Comparison of ENCODE assay signal across 15 cellular contexts in the genomic region with DNA sequence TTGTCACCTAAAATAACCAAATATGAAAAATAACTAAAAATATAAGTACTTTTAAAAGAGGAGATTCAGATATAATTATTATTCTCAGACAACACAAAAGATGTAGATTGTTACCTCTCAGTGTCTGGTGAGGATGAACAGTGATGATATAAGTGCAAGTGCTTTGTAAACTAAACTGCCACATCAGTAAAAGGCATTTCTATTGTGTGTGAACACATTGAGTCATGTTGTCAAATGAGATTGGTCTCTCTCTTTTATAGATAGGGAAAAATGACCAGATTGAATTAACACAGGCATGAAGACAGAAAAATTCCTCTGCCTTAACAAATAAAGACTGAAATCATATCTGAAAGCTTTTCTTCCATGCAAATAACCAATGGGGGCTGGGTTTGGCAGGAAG.
DNase-seq lines count a peak whose midpoint lies in the region; ATAC-seq and TF ChIP-seq lines count a peak whose summit lies in the region.
"Had no signal": no experiment of that assay in that cellular context is flagged by ENCODE, and none has a peak within 500 bp of the region (broad histone marks: within the 10 kb centered on the region; RNA-seq: fewer than 3 reads in every experiment).

No MANE protein-coding gene starts in this region.

- H3K4me3 Mint-ChIP-seq in MCF 10A (ENCODE audit: unreplicated experiment): no peak overlapping the region
- H3K4me3 Mint-ChIP-seq: B cell; CD4-positive, alpha-beta T cell had no signal

- no peaks in the 10 kb centered on the region for H4K20me1 ChIP-seq in PC-3 (ENCODE audit: low read length)

- H2BK15ac ChIP-seq in neuronal stem cell (ENCODE audit: low read length): no peak overlapping the region

- no peak overlapping the region for H2AK5ac ChIP-seq in neuronal stem cell (ENCODE audit: low read depth, low read length)

- H3K36me3 ChIP-seq in PC-3 (ENCODE audit: low read depth, low read length) (no peaks in the 10 kb centered on the region), neuronal stem cell (replicated peaks in 1 of 2; ENCODE audit: control insufficient read depth in 2 of 2, insufficient read depth in 2 of 2, low read length in 2 of 2) (no peaks in the 10 kb centered on the region), tibial nerve (no peaks in the 10 kb centered on the region)
- H3K36me3 ChIP-seq: HAP-1 had no signal

- H2BK5ac ChIP-seq in neuronal stem cell (ENCODE audit: low read length): no peak overlapping the region

- H3K4ac ChIP-seq in neuronal stem cell (ENCODE audit: low read length): no peak overlapping the region

- no peaks in the 10 kb centered on the region for H3K9me3 Mint-ChIP-seq in MCF 10A (ENCODE audit: unreplicated experiment)
- H3K9me3 Mint-ChIP-seq: CD4-positive, alpha-beta T cell had no signal

- H3K27ac Mint-ChIP-seq in MCF 10A (ENCODE audit: low read depth, unreplicated experiment): no peak overlapping the region
- H3K27ac Mint-ChIP-seq: B cell; CD4-positive, alpha-beta T cell had no signal

- H3K4me1 ChIP-seq in PC-3 (ENCODE audit: insufficient read depth, low read length) (no peaks in the 10 kb centered on the region), neuronal stem cell (ENCODE audit: control insufficient read depth in 2 of 2, insufficient read depth in 1 of 2, low read depth in 1 of 2, low read length in 2 of 2) (peaks cover 2 to 4% of the 10 kb centered on the region in 2 donors), tibial nerve (no peaks in the 10 kb centered on the region)

- H4K8ac ChIP-seq in neuronal stem cell (ENCODE audit: low read depth, low read length): no peak overlapping the region

- H3K18ac ChIP-seq in neuronal stem cell (ENCODE audit: low read length): no peak overlapping the region

- H2AFZ ChIP-seq in PC-3 (ENCODE audit: low read length) (no peak overlapping the region), neuronal stem cell (ENCODE audit: low read length) (peak overlapping the region; percentile 10)

- no peak for TF ChIP-seq EP300 in tibial nerve (IDR thresholded peaks at IDR 0.05)

- H3K9me3 ChIP-seq in PC-3 (ENCODE audit: low read length) (no peaks in the 10 kb centered on the region), neuronal stem cell (replicated peaks in 1 of 2; ENCODE audit: control insufficient read depth in 2 of 2, insufficient read depth in 1 of 2, low read depth in 1 of 2, low read length in 2 of 2) (no peaks in the 10 kb centered on the region), tibial nerve (no peaks in the 10 kb centered on the region)
- H3K9me3 ChIP-seq: HAP-1 had no signal

- H3K27ac ChIP-seq in PC-3 (ENCODE audit: low read length) (no peak overlapping the region), neuronal stem cell (replicated peaks; ENCODE audit: low read length) (no peak overlapping the region), tibial nerve (no peak overlapping the region)

- H3K4me2 ChIP-seq in PC-3 (ENCODE audit: low read length): no peak overlapping the region
- H3K4me2 ChIP-seq in neuronal stem cell (ENCODE audit: insufficient read depth, low read length, poor library complexity, severe bottlenecking): no peak overlapping the region

- no peaks in the 10 kb centered on the region for H3K36me3 Mint-ChIP-seq in MCF 10A (ENCODE audit: insufficient read depth, unreplicated experiment)

- no peaks in the 10 kb centered on the region for H3K79me2 ChIP-seq in PC-3 (ENCODE audit: low read length)

- ATAC-seq in PC-3: no peak
- ATAC-seq: HepG2 had no signal

- H2BK12ac ChIP-seq in neuronal stem cell (ENCODE audit: low read length): no peak overlapping the region

- H3K4me3 ChIP-seq in PC-3 (ENCODE audit: low read length) (no peak overlapping the region), neuronal stem cell (ENCODE audit: low read length in 2 of 2) (no peak overlapping the region), tibial nerve (no peak overlapping the region)
- H3K4me3 ChIP-seq: HAP-1 had no signal

- TF ChIP-seq POLR2A in tibial nerve (IDR thresholded peaks at IDR 0.05): no peak

- H3K27me3 ChIP-seq in PC-3 (ENCODE audit: low read length) (peaks cover 3% of the 10 kb centered on the region; the same call in 1 of the 2 replicates), neuronal stem cell (ENCODE audit: control insufficient read depth in 3 of 3, insufficient read depth in 3 of 3, low read depth in 1 of 3, low read length in 3 of 3) (no peaks in the 10 kb centered on the region), tibial nerve (no peaks in the 10 kb centered on the region)

- CTCF ChIA-PET in PC-3 (lab: Charles Lee) (no interaction called here), MCF 10A (lab: Yijun Ruan, JAX) (no interaction called here)

- no peaks in the 10 kb centered on the region for H3K9me2 ChIP-seq in PC-3 (replicated peaks; ENCODE audit: low read length)

- BruUV-seq in PC-3 (replicated peaks; lab: Mats Ljungman, UMichigan): no TSS peak
- no TSS peak for BruUV-seq in MCF 10A (replicated peaks; lab: Mats Ljungman, UMichigan)

- no peak overlapping the region for H4K91ac ChIP-seq in neuronal stem cell (ENCODE audit: low read depth, low read length, poor library complexity)

- TF ChIP-seq CTCF in PC-3 (conservative IDR thresholded peaks at IDR 0.05; ENCODE audit: low read depth, low read length) (no peak), tibial nerve (IDR thresholded peaks at IDR 0.05) (no peak), MCF 10A (IDR thresholded peaks at IDR 0.05; ENCODE audit: unreplicated experiment) (no peak)

- H3K4me1 Mint-ChIP-seq in MCF 10A (ENCODE audit: insufficient read depth, unreplicated experiment): no peaks in the 10 kb centered on the region
- H3K4me1 Mint-ChIP-seq: B cell had no signal

- no peak overlapping the region for H3K23ac ChIP-seq in neuronal stem cell (ENCODE audit: low read depth, low read length, poor library complexity)

- H3K9ac ChIP-seq in PC-3 (ENCODE audit: low read length): no peak overlapping the region
- no peak overlapping the region for H3K9ac ChIP-seq in neuronal stem cell (ENCODE audit: low read depth, low read length, poor library complexity)

- H2BK120ac ChIP-seq in neuronal stem cell (ENCODE audit: low read depth, low read length): no peak overlapping the region

- H3K79me1 ChIP-seq in neuronal stem cell (ENCODE audit: low read depth, low read length): no peaks in the 10 kb centered on the region

- POLR2A ChIA-PET in PC-3 (lab: Charles Lee; ENCODE audit: unreplicated experiment) (no interaction called here), MCF 10A (lab: Yijun Ruan, JAX) (no interaction called here)

- DNase-seq in NCI-H2227 treated with DMSO at 0.1 percent for 48 hours (lab: John Stamatoyannopoulos, UW) (peak; percentile 41), NCI-H2227 (lab: John Stamatoyannopoulos, UW; ENCODE audit: unreplicated experiment) (no peak), DMS53 treated with DMSO at 0.1 percent for 48 hours (lab: John Stamatoyannopoulos, UW; ENCODE audit: unreplicated experiment) (peak; percentile 39), PC-3 (peak; percentile 5), neuronal stem cell (ENCODE audit: low spot score) (no peak), tibial nerve (ENCODE audit: low spot score in 2 of 2) (no peak), MCF 10A (ENCODE audit: unreplicated experiment) (no peak), cardiac septum (ENCODE audit: low spot score) (no peak)
- DNase-seq: C1 segment of cervical spinal cord; CD4-positive, alpha-beta T cell; DND-41; GDM1 had no signal

- no peak overlapping the region for H3K14ac ChIP-seq in neuronal stem cell (ENCODE audit: low read length)

- no peaks in the 10 kb centered on the region for H3F3A ChIP-seq in PC-3 (ENCODE audit: low read length, unreplicated experiment)

- intact Hi-C loops in PC-3 (cut with micrococcal nuclease) (no loop called here), MCF 10A (cut with micrococcal nuclease) (no loop called here), cardiac septum (cut with DNase I) (no loop called here)

- no peaks in the 10 kb centered on the region for H3K27me3 Mint-ChIP-seq in MCF 10A (ENCODE audit: insufficient read depth, unreplicated experiment)
- H3K27me3 Mint-ChIP-seq: B cell; CD4-positive, alpha-beta T cell had no signal

Comparison
In these comparisons a context has a peak if more than half of its experiments do, and no peak if none do; other contexts are left out.
1. DNase-seq: peak in NCI-H2227 treated with DMSO at 0.1 percent for 48 hours (single experiment), DMS53 treated with DMSO at 0.1 percent for 48 hours (single experiment) and PC-3 (single experiment); none in NCI-H2227 (single experiment), neuronal stem cell (single experiment), tibial nerve (0 of 2), MCF 10A (single experiment) and cardiac septum (single experiment).